ENCODE assay signal across 17 cellular contexts in genomic region chr2:24929230-24929629, GRCh38.
"Had no signal": no experiment of that assay in that cellular context is flagged by ENCODE, and none has a peak within 500 bp of the region (broad histone marks: within the 10 kb centered on the region; RNA-seq: fewer than 3 reads in every experiment).

No MANE protein-coding gene starts in this region.

- H3K27me3 ChIP-seq: dorsolateral prefrontal cortex, esophagus muscularis mucosa, neural progenitor cell, sigmoid colon, upper lobe of right lung had no signal

- ATAC-seq: left lung; stimulated activated naive CD8-positive, alpha-beta T cell treated with anti-CD3 and anti-CD28 coated beads, Interleukin-15, amount 100 ng/mL, for 72 hours; upper lobe of right lung; WTC11 had no signal

- H3K9ac ChIP-seq: neural progenitor cell had no signal

- H2AFZ ChIP-seq: neural progenitor cell had no signal

- H3K4me3 ChIP-seq: dorsolateral prefrontal cortex, esophagus muscularis mucosa, left lung, neural progenitor cell, sigmoid colon, spleen, thoracic aorta, upper lobe of right lung had no signal

- H3K9me3 ChIP-seq: esophagus muscularis mucosa, left lung, sigmoid colon, spleen, thoracic aorta, upper lobe of right lung had no signal

- H3K4me2 ChIP-seq: neural progenitor cell had no signal

- FAIRE-seq: astrocyte, endometrium, TTC549 had no signal

- H3K27ac ChIP-seq: esophagus muscularis mucosa, left lung, neural progenitor cell, sigmoid colon, spleen, thoracic aorta, upper lobe of right lung had no signal

- DNase-seq: activated CD4-positive, alpha-beta T cell treated with anti-CD3 and anti-CD28 coated beads for 48 hours; activated naive CD4-positive, alpha-beta T cell treated with Interleukin-2 at 50 U/mL for 16 hours; dorsolateral prefrontal cortex; islet precursor cell; left lung; naive B cell; sigmoid colon; stimulated activated naive CD8-positive, alpha-beta T cell treated with anti-CD3 and anti-CD28 coated beads, Interleukin-15, amount 100 ng/mL, for 72 hours; upper lobe of right lung had no signal

- H3K36me3 ChIP-seq: esophagus muscularis mucosa, left lung, neural progenitor cell, sigmoid colon, spleen, thoracic aorta, upper lobe of right lung had no signal
